Comparison of ENCODE assay signal across 9 cellular contexts in the genomic region with DNA sequence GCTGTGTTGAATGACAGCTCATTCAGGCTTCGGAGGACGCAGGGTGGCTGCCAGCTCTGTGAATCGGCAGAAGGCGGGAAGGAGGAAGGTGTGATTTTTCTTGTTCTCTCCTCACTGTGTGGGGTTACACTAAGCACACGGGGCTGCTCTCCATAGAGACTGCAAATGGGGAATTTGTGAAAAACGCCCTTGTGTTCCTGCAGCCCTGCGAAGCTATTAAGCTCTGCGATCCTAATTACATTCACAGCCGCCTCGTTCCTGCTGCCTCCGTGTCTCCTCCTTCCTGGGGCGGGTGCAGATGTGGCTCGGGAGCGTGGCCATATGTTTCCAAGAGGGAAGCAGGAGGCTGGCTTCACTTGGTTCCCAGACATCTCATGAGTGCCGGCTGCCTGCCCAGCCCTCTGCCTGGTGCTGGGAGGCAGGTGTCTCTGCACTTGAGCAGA.
DNase-seq lines count a peak whose midpoint lies in the region; ATAC-seq lines count a peak whose summit lies in the region.
"Had no signal": no experiment of that assay in that cellular context is flagged by ENCODE, and none has a peak within 500 bp of the region (broad histone marks: within the 10 kb centered on the region; RNA-seq: fewer than 3 reads in every experiment).

No MANE protein-coding gene starts in this region.

- H3K4me3 Mint-ChIP-seq in stimulated activated effector memory CD8-positive, alpha-beta T cell treated with anti-CD3 and anti-CD28 coated beads, Interleukin-12 subunit alpha, Interleukin-12 subunit beta, amount 100 ng/mL, for 72 hours = no peak overlapping the region
- H3K4me3 Mint-ChIP-seq: activated CD8-positive, alpha-beta T cell treated with anti-CD3 and anti-CD28 coated beads, Interleukin-2, amount 10 ng/mL, durations not matched to agents 7 days and 5 days had no signal

- no peak for ATAC-seq in stimulated activated effector memory CD8-positive, alpha-beta T cell treated with anti-CD3 and anti-CD28 coated beads, Interleukin-12 subunit alpha, Interleukin-12 subunit beta, amount 100 ng/mL, for 72 hours
- ATAC-seq in HG03565 (IDR thresholded peaks at IDR 0.05; ENCODE audit: unreplicated experiment) (no peak), GM18870 (IDR thresholded peaks at IDR 0.05; ENCODE audit: unreplicated experiment) (no peak)
- ATAC-seq: activated CD8-positive, alpha-beta T cell treated with anti-CD3 and anti-CD28 coated beads, Interleukin-2, amount 10 ng/mL, durations not matched to agents 7 days and 5 days had no signal

- peak; percentile 49 for DNase-seq in NCI-H82 (lab: John Stamatoyannopoulos, UW)
- DNase-seq in NCI-H82 treated with DMSO at 0.1 percent for 48 hours (lab: John Stamatoyannopoulos, UW; ENCODE audit: unreplicated experiment) = no peak
- peak; percentile 46 for DNase-seq in NCI-H510A treated with DMSO at 0.1 percent for 48 hours (lab: John Stamatoyannopoulos, UW)
- peak in 41 of 42 donors; percentile 18 to 90 (median 64) for DNase-seq in head of caudate nucleus
- DNase-seq in stimulated activated effector memory CD8-positive, alpha-beta T cell treated with anti-CD3 and anti-CD28 coated beads, Interleukin-12 subunit alpha, Interleukin-12 subunit beta, amount 100 ng/mL, for 72 hours (ENCODE audit: low spot score in 2 of 2) = peak in 1 of 2 donors; percentile 35
- no peak for DNase-seq in hepatic stellate cell (ENCODE audit: low spot score)
- DNase-seq: activated CD8-positive, alpha-beta T cell treated with anti-CD3 and anti-CD28 coated beads, Interleukin-2, amount 10 ng/mL, durations not matched to agents 7 days and 5 days had no signal

- H3K9me3 Mint-ChIP-seq in stimulated activated effector memory CD8-positive, alpha-beta T cell treated with anti-CD3 and anti-CD28 coated beads, Interleukin-12 subunit alpha, Interleukin-12 subunit beta, amount 100 ng/mL, for 72 hours = no peaks in the 10 kb centered on the region

- peaks cover 21% of the 10 kb centered on the region for H3K4me1 Mint-ChIP-seq in stimulated activated effector memory CD8-positive, alpha-beta T cell treated with anti-CD3 and anti-CD28 coated beads, Interleukin-12 subunit alpha, Interleukin-12 subunit beta, amount 100 ng/mL, for 72 hours

- intact Hi-C loops in head of caudate nucleus (cut with DNase I) = no loop called here

- H3K27ac Mint-ChIP-seq in stimulated activated effector memory CD8-positive, alpha-beta T cell treated with anti-CD3 and anti-CD28 coated beads, Interleukin-12 subunit alpha, Interleukin-12 subunit beta, amount 100 ng/mL, for 72 hours = peak overlapping the region; percentile 54
- H3K27ac Mint-ChIP-seq: activated CD8-positive, alpha-beta T cell treated with anti-CD3 and anti-CD28 coated beads, Interleukin-2, amount 10 ng/mL, durations not matched to agents 7 days and 5 days had no signal

- no peaks in the 10 kb centered on the region for H3K36me3 Mint-ChIP-seq in stimulated activated effector memory CD8-positive, alpha-beta T cell treated with anti-CD3 and anti-CD28 coated beads, Interleukin-12 subunit alpha, Interleukin-12 subunit beta, amount 100 ng/mL, for 72 hours

Comparison
In these comparisons a context has a peak if more than half of its experiments do, and no peak if none do; other contexts are left out.
1. DNase-seq: peak in NCI-H82 (single experiment), NCI-H510A treated with DMSO at 0.1 percent for 48 hours (single experiment) and head of caudate nucleus (41 of 42); none in NCI-H82 treated with DMSO at 0.1 percent for 48 hours (single experiment) and hepatic stellate cell (single experiment).